1 cellular context compared by ENCODE assay signal in genomic region chr5:91049800-91050199, GRCh38.
TF ChIP-seq lines count a peak whose summit lies in the region.

No MANE protein-coding gene starts in this region.

TF ChIP-seq in K562, 482 proteins besides CTCF, POLR2A, EP300 and RAD21 (continued from another document):
- no peak for TF ChIP-seq ARID4B (CRISPR knock-in tag; IDR thresholded peaks at IDR 0.05)
